In genomic region chr22:45212306-45212709, GRCh38 we compare ENCODE assay signal across 9 cellular contexts. TPM values are rescaled to one million over a fixed set of nuclear protein-coding genes. Genes with fewer than 3 reads are reported as not detected.
DNase-seq lines count a peak whose midpoint lies in the region; FAIRE-seq and TF ChIP-seq lines count a peak whose summit lies in the region.
"Had no signal": no experiment of that assay in that cellular context is flagged by ENCODE, and none has a peak within 500 bp of the region (broad histone marks: within the 10 kb centered on the region; RNA-seq: fewer than 3 reads in every experiment).

No MANE protein-coding gene starts in this region.

- peak; percentile 80 for DNase-seq in GM04503 (ENCODE audit: low read depth)
- DNase-seq in amniotic stem cell (lab: John Stamatoyannopoulos, UW): peak; percentile 91
- peak; percentile 80 for DNase-seq in left ventricle myocardium inferior
- peak; percentile 66 for DNase-seq in renal cortical epithelial cell (ENCODE audit: low read depth)
- DNase-seq in GM19239 (ENCODE audit: insufficient read length, low spot score): no peak
- no peak for DNase-seq in NCI-H1436 (lab: John Stamatoyannopoulos, UW)
- no peak for DNase-seq in GM13976 (ENCODE audit: low spot score)
- no peak for DNase-seq in stimulated activated CD4-positive, alpha-beta T cell treated with anti-CD3 and anti-CD28 coated beads, Interleukin-4, amount 100 ng/mL, for 1 hour
- DNase-seq: activated naive CD8-positive, alpha-beta T cell treated with anti-CD3 and anti-CD28 coated beads, Interleukin-2, amount 10 ng/mL, durations not matched to agents 7 days and 5 days had no signal

- intact Hi-C loops in left ventricle myocardium inferior (cut with micrococcal nuclease): no loop called here

- in situ Hi-C loops in GM13976 (cut with MboI; ENCODE audit: low sequenced_read_pairs, unreplicated experiment): no loop called here

- FAIRE-seq in GM19239 (lab: Jason Lieb, UNC): no peak

- TF ChIP-seq CTCF in left ventricle myocardium inferior (IDR thresholded peaks at IDR 0.05; ENCODE audit: borderline replicate concordance) (peak; percentile 44), GM13976 (IDR thresholded peaks at IDR 0.05; ENCODE audit: borderline replicate concordance, control extremely low read depth, extremely low read depth, insufficient read depth, missing control alignments) (no peak)

- H3K4me3 ChIP-seq in left ventricle myocardium inferior: peak overlapping the region; percentile 61

- H3K27ac ChIP-seq in left ventricle myocardium inferior (replicated peaks): peak overlapping the region; percentile 45

- no peaks in the 10 kb centered on the region for H3K9me3 ChIP-seq in left ventricle myocardium inferior (replicated peaks)

- peaks cover 26% of the 10 kb centered on the region for H3K4me1 ChIP-seq in left ventricle myocardium inferior

- H3K27me3 ChIP-seq in left ventricle myocardium inferior (ENCODE audit: low read depth): peaks cover 9% of the 10 kb centered on the region

- H3K36me3 ChIP-seq in left ventricle myocardium inferior: no peaks in the 10 kb centered on the region

RNA-seq across cellular contexts. Expression of gene KIAA0930, which starts 28.4 kb away (rescaled TPM):
- total RNA-seq in left ventricle myocardium inferior (18.6 TPM), renal cortical epithelial cell (40.5 and 55.4 TPM in 2 replicates)

RNA-seq across cellular contexts. Expression of gene NUP50, which starts 48.6 kb away (rescaled TPM):
- total RNA-seq in left ventricle myocardium inferior: 12.9 TPM
- 40.3 and 47.4 TPM in 2 replicates for total RNA-seq in renal cortical epithelial cell

Comparison
In these comparisons a context has a peak if more than half of its experiments do, and no peak if none do; other contexts are left out.
1. DNase-seq: peak in GM04503 (single experiment), amniotic stem cell (single experiment), left ventricle myocardium inferior (single experiment) and renal cortical epithelial cell (single experiment); none in GM19239 (single experiment), NCI-H1436 (single experiment), GM13976 (single experiment) and stimulated activated CD4-positive, alpha-beta T cell treated with anti-CD3 and anti-CD28 coated beads, Interleukin-4, amount 100 ng/mL, for 1 hour (single experiment).